ENCODE assay signal across 14 cellular contexts in the genomic region with DNA sequence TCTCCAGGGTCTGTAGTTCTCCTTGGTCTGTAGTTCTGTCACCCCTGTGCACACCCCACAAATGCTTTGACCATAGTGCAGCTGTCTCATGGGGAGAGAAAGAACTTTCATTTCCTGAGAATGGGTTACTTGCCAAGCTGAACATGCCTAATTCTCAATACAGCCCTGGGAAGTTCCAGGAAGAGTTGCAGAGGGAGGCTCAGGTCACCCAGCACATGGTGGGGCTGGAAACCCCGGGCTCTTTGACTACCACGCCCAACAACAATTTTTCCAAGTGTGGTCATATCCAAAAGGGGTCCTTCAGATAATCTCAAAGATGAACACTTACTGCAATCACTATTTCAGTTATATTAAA. TPM values are rescaled to one million over a fixed set of nuclear protein-coding genes. Genes with fewer than 3 reads are reported as not detected.
DNase-seq lines count a peak whose midpoint lies in the region; ATAC-seq lines count a peak whose summit lies in the region.
"Had no signal": no experiment of that assay in that cellular context is flagged by ENCODE, and none has a peak within 500 bp of the region (broad histone marks: within the 10 kb centered on the region; RNA-seq: fewer than 3 reads in every experiment).

No MANE protein-coding gene starts in this region.

- H3K27me3 ChIP-seq in ACC112 (ENCODE audit: insufficient read depth, low read length) = no peaks in the 10 kb centered on the region
- H3K27me3 ChIP-seq in GM23248 (replicated peaks; ENCODE audit: insufficient read depth) = no peaks in the 10 kb centered on the region
- no peaks in the 10 kb centered on the region for H3K27me3 ChIP-seq in mesenchymal stem cell (ENCODE audit: control insufficient read depth in 1 of 2, insufficient read depth in 1 of 2, low read length in 2 of 2)

- H3K4me1 ChIP-seq in ACC112 (ENCODE audit: control insufficient read depth, insufficient read depth, low read length, unreplicated experiment) = peaks cover 45% of the 10 kb centered on the region
- peaks cover 14% of the 10 kb centered on the region for H3K4me1 ChIP-seq in GM23248 (ENCODE audit: insufficient read depth)
- H3K4me1 ChIP-seq in mesenchymal stem cell (ENCODE audit: control insufficient read depth, insufficient read depth, low read depth, low read length) = peaks cover 29% of the 10 kb centered on the region
- H3K4me1 ChIP-seq: parathyroid adenoma had no signal

- H3F3A ChIP-seq in GM23248 (ENCODE audit: insufficient read depth) = peaks cover 26% of the 10 kb centered on the region

- H2BK15ac ChIP-seq in mesenchymal stem cell (ENCODE audit: low read depth, poor library complexity, severe bottlenecking) = peak overlapping the region; percentile 26

- H3K27ac ChIP-seq in ACC112 (ENCODE audit: low read depth, low read length) (peak overlapping the region; percentile 69), GM23248 (peak overlapping the region; percentile 17; the same call in 1 of the 2 replicates), mesenchymal stem cell (ENCODE audit: low read length, poor library complexity, severe bottlenecking) (peak overlapping the region; percentile 58)
- H3K27ac ChIP-seq: parathyroid adenoma, tibial artery had no signal

- H3K14ac ChIP-seq in mesenchymal stem cell (ENCODE audit: low read length in 2 of 2) = no peak overlapping the region

- H3K18ac ChIP-seq in mesenchymal stem cell (ENCODE audit: low read depth in 1 of 2, low read length in 2 of 2) = peak overlapping the region; percentile 60 to 76

- peak overlapping the region; percentile 42 to 84 for H3K4ac ChIP-seq in mesenchymal stem cell (ENCODE audit: low read depth in 1 of 2, low read length in 2 of 2)

- peaks cover 19% of the 10 kb centered on the region for H3K79me1 ChIP-seq in mesenchymal stem cell (replicated peaks; ENCODE audit: low read length, poor library complexity, severe bottlenecking)

- peak overlapping the region; percentile 62 for H3K4me3 Mint-ChIP-seq in activated naive CD8-positive, alpha-beta T cell treated with anti-CD3 and anti-CD28 coated beads for 36 hours

- in situ Hi-C loops in GM23248 (cut with MboI) = no loop called here

- peak overlapping the region; percentile 97 for H2BK120ac ChIP-seq in mesenchymal stem cell (ENCODE audit: low read depth, low read length)

- H2AK5ac ChIP-seq in mesenchymal stem cell (ENCODE audit: low read length, severe bottlenecking) = peak overlapping the region; percentile 67

- H3K27ac Mint-ChIP-seq in activated naive CD8-positive, alpha-beta T cell treated with anti-CD3 and anti-CD28 coated beads for 36 hours = peak overlapping the region; percentile 94

- H4K8ac ChIP-seq in mesenchymal stem cell (ENCODE audit: low read length) = peak overlapping the region; percentile 94

- H3K9me3 ChIP-seq in GM23248 (ENCODE audit: low read depth) = no peaks in the 10 kb centered on the region
- no peaks in the 10 kb centered on the region for H3K9me3 ChIP-seq in mesenchymal stem cell (ENCODE audit: control insufficient read depth, low read length)
- H3K9me3 ChIP-seq: tibial artery had no signal

- DNase-seq in GM23248 (peak; percentile 50), mesenchymal stem cell (peak; percentile 64), NCI-H2171 treated with DMSO at 0.1 percent for 48 hours (lab: John Stamatoyannopoulos, UW) (no peak), NCI-H82 (lab: John Stamatoyannopoulos, UW) (no peak)
- peak; percentile 29 for DNase-seq in activated naive CD8-positive, alpha-beta T cell treated with anti-CD3 and anti-CD28 coated beads for 36 hours
- DNase-seq: activated T-cell treated with anti-CD3 and anti-CD28 coated beads for 4 hours, MM.1S, NCI-H774, tibial artery had no signal

- H3K23ac ChIP-seq in mesenchymal stem cell (ENCODE audit: low read length in 2 of 2) = no peak overlapping the region

- H3K4me1 Mint-ChIP-seq in activated naive CD8-positive, alpha-beta T cell treated with anti-CD3 and anti-CD28 coated beads for 36 hours = peaks cover 68% of the 10 kb centered on the region

- peak overlapping the region; percentile 85 for H3K4me2 ChIP-seq in GM23248 (ENCODE audit: unreplicated experiment)
- H3K4me2 ChIP-seq in mesenchymal stem cell (ENCODE audit: low read length, poor library complexity, severe bottlenecking) = no peak overlapping the region

- H3K79me2 ChIP-seq in ACC112 (ENCODE audit: control insufficient read depth, insufficient read depth, low read length, unreplicated experiment) (peaks cover 26% of the 10 kb centered on the region), GM23248 (ENCODE audit: insufficient read depth) (peaks cover 26% of the 10 kb centered on the region)

- peak overlapping the region; percentile 23; the same call in 1 of the 2 replicates for H3K4me3 ChIP-seq in ACC112 (ENCODE audit: low read depth, low read length)
- H3K4me3 ChIP-seq in GM23248 = no peak overlapping the region
- H3K4me3 ChIP-seq in mesenchymal stem cell (ENCODE audit: insufficient read depth in 1 of 2, low read depth in 1 of 2, low read length in 2 of 2) = peak overlapping the region in 1 of 2 experiments; percentile 68

- H4K91ac ChIP-seq in mesenchymal stem cell (ENCODE audit: low read length) = peak overlapping the region; percentile 94

- H3K27me3 Mint-ChIP-seq in activated naive CD8-positive, alpha-beta T cell treated with anti-CD3 and anti-CD28 coated beads for 36 hours = no peaks in the 10 kb centered on the region

- no peak overlapping the region for H2AFZ ChIP-seq in ACC112 (ENCODE audit: low read length, unreplicated experiment)
- peak overlapping the region; percentile 12; the same call in 1 of the 2 replicates for H2AFZ ChIP-seq in GM23248
- H2AFZ ChIP-seq in mesenchymal stem cell (ENCODE audit: low read depth, low read length) = no peak overlapping the region

- H3K9ac ChIP-seq in GM23248 (no peak overlapping the region), mesenchymal stem cell (ENCODE audit: low read length) (peak overlapping the region; percentile 89)
- H3K9ac ChIP-seq: parathyroid adenoma had no signal

- peak overlapping the region; percentile 84 to 96 for H2BK12ac ChIP-seq in mesenchymal stem cell (ENCODE audit: low read length in 2 of 2)

- peaks cover 21% of the 10 kb centered on the region for H3K36me3 Mint-ChIP-seq in activated naive CD8-positive, alpha-beta T cell treated with anti-CD3 and anti-CD28 coated beads for 36 hours

- no peak for ATAC-seq in HG02938 (IDR thresholded peaks at IDR 0.05; ENCODE audit: unreplicated experiment)
- ATAC-seq in HG02885 (IDR thresholded peaks at IDR 0.05; ENCODE audit: poor library complexity, unreplicated experiment) = no peak

- H4K20me1 ChIP-seq in GM23248 (ENCODE audit: insufficient read depth) = no peaks in the 10 kb centered on the region

- 18 to 20% methylated on average over 2 of the region's 2 CpGs for WGBS in GM23248 (ENCODE audit: low coverage in 1 of 2, low lambda C conversion rate in 2 of 2, missing lambda C conversion rate in 2 of 2), 2 experiments
- WGBS in mesenchymal stem cell = no CpG with 5 or more reads among the region's 2 CpGs

- no peaks in the 10 kb centered on the region for H3K9me3 Mint-ChIP-seq in activated naive CD8-positive, alpha-beta T cell treated with anti-CD3 and anti-CD28 coated beads for 36 hours

- no peaks in the 10 kb centered on the region for H3K9me2 ChIP-seq in GM23248 (ENCODE audit: insufficient read depth)

- H3K36me3 ChIP-seq in ACC112 (ENCODE audit: insufficient read depth, low read length) (no peaks in the 10 kb centered on the region), GM23248 (ENCODE audit: low read depth) (no peaks in the 10 kb centered on the region), mesenchymal stem cell (ENCODE audit: control insufficient read depth in 1 of 2, insufficient read depth in 2 of 2, low read depth in 1 of 2, low read length in 2 of 2) (peaks cover 13% of the 10 kb centered on the region in 2 experiments)

- H2BK5ac ChIP-seq in mesenchymal stem cell (ENCODE audit: low read depth, low read length, poor library complexity, severe bottlenecking) = peak overlapping the region; percentile 3

RNA-seq across cellular contexts. Expression of gene PTPRA, which starts 2.2 kb away (rescaled TPM):
- 27.4 and 50.8 TPM in 2 replicates for total RNA-seq in GM23248 (2014; rRNA removed; shearing (Covaris generic))
- polyA plus RNA-seq in GM23248 (2016; fragmentation: Nextera tagmentation; extraction: Ambion mirVana) = 37.4 and 37.9 TPM in 2 replicates
- 10 to 100 TPM; 40.6 to 43.0 TPM for total RNA-seq in activated naive CD8-positive, alpha-beta T cell treated with anti-CD3 and anti-CD28 coated beads for 36 hours
- polyA plus RNA-seq in mesenchymal stem cell (2013, experiment 1 of 2) = 111 TPM
- 115 TPM for polyA plus RNA-seq in mesenchymal stem cell (2013, experiment 2 of 2)

RNA-seq across cellular contexts. Expression of gene VPS16, which starts 30.5 kb away (rescaled TPM):
- total RNA-seq in GM23248 (2014; rRNA removed; shearing (Covaris generic)) = 35.2 and 36.2 TPM in 2 replicates
- polyA plus RNA-seq in GM23248 (2016; fragmentation: Nextera tagmentation; extraction: Ambion mirVana) = 23.0 and 24.2 TPM in 2 replicates
- 10 to 100 TPM; 33.5 to 34.1 TPM for total RNA-seq in activated naive CD8-positive, alpha-beta T cell treated with anti-CD3 and anti-CD28 coated beads for 36 hours
- polyA plus RNA-seq in mesenchymal stem cell (2013, experiment 1 of 2) = 25.8 TPM
- polyA plus RNA-seq in mesenchymal stem cell (2013, experiment 2 of 2) = 22.7 TPM

RNA-seq across cellular contexts. Expression of gene PCED1A, which starts 30.6 kb away (rescaled TPM):
- total RNA-seq in GM23248 (2014; rRNA removed; shearing (Covaris generic)) = 36.8 and 39.2 TPM in 2 replicates
- polyA plus RNA-seq in GM23248 (2016; fragmentation: Nextera tagmentation; extraction: Ambion mirVana) = 17.3 and 20.7 TPM in 2 replicates
- total RNA-seq in activated naive CD8-positive, alpha-beta T cell treated with anti-CD3 and anti-CD28 coated beads for 36 hours = 10 to 100 TPM; 24.2 to 26.3 TPM
- 44.6 TPM for polyA plus RNA-seq in mesenchymal stem cell (2013, experiment 1 of 2)
- polyA plus RNA-seq in mesenchymal stem cell (2013, experiment 2 of 2) = 43.2 TPM

RNA-seq across cellular contexts. Expression of gene TMEM239, which starts 54.9 kb away (rescaled TPM):
- not detected in 2 replicates for total RNA-seq in GM23248 (2014; rRNA removed; shearing (Covaris generic))
- not detected in 2 replicates for polyA plus RNA-seq in GM23248 (2016; fragmentation: Nextera tagmentation; extraction: Ambion mirVana)
- total RNA-seq in activated naive CD8-positive, alpha-beta T cell treated with anti-CD3 and anti-CD28 coated beads for 36 hours = not detected
- not detected for polyA plus RNA-seq in mesenchymal stem cell (2013, experiment 1 of 2)
- polyA plus RNA-seq in mesenchymal stem cell (2013, experiment 2 of 2) = not detected
- polyA plus RNA-seq: CD14-positive monocyte had no signal

RNA-seq across cellular contexts. Expression of gene C20orf141, which starts 56.3 kb away (rescaled TPM):
- total RNA-seq in GM23248 (2014; rRNA removed; shearing (Covaris generic)) = not detected in 2 replicates
- not detected in 2 replicates for polyA plus RNA-seq in GM23248 (2016; fragmentation: Nextera tagmentation; extraction: Ambion mirVana)
- not detected for total RNA-seq in activated naive CD8-positive, alpha-beta T cell treated with anti-CD3 and anti-CD28 coated beads for 36 hours
- polyA plus RNA-seq in mesenchymal stem cell (2013, experiment 1 of 2) = 0.18 TPM
- polyA plus RNA-seq in mesenchymal stem cell (2013, experiment 2 of 2) = 0.11 TPM
- polyA plus RNA-seq: CD14-positive monocyte had no signal

Comparison
In these comparisons a context has a peak if more than half of its experiments do, and no peak if none do; other contexts are left out.
1. H3K27ac ChIP-seq: peak in every context shown above with its lines; median percentile 69 in ACC112; 58 in mesenchymal stem cell; 17 in GM23248.
2. DNase-seq: peak in GM23248 (single experiment), activated naive CD8-positive, alpha-beta T cell treated with anti-CD3 and anti-CD28 coated beads for 36 hours (single experiment) and mesenchymal stem cell (single experiment); none in NCI-H2171 treated with DMSO at 0.1 percent for 48 hours (single experiment) and NCI-H82 (single experiment).